Comparison of ENCODE assay signal across 1 cellular context in genomic region chrX:6695717-6696116, GRCh38.
TF ChIP-seq lines count a peak whose summit lies in the region.

No MANE protein-coding gene starts in this region.

TF ChIP-seq in GM23338, 12 proteins besides CTCF, POLR2A, EP300 and RAD21 (continued from another document):
- TF ChIP-seq ZNF462 (CRISPR knock-in tag; IDR thresholded peaks at IDR 0.05): no peak
- no peak for TF ChIP-seq CREB1 (CRISPR knock-in tag; IDR thresholded peaks at IDR 0.05; ENCODE audit: low read depth)
- no peak for TF ChIP-seq NANOG (IDR thresholded peaks at IDR 0.05; ENCODE audit: borderline replicate concordance)
